ENCODE assay signal across 10 cellular contexts in the genomic region with DNA sequence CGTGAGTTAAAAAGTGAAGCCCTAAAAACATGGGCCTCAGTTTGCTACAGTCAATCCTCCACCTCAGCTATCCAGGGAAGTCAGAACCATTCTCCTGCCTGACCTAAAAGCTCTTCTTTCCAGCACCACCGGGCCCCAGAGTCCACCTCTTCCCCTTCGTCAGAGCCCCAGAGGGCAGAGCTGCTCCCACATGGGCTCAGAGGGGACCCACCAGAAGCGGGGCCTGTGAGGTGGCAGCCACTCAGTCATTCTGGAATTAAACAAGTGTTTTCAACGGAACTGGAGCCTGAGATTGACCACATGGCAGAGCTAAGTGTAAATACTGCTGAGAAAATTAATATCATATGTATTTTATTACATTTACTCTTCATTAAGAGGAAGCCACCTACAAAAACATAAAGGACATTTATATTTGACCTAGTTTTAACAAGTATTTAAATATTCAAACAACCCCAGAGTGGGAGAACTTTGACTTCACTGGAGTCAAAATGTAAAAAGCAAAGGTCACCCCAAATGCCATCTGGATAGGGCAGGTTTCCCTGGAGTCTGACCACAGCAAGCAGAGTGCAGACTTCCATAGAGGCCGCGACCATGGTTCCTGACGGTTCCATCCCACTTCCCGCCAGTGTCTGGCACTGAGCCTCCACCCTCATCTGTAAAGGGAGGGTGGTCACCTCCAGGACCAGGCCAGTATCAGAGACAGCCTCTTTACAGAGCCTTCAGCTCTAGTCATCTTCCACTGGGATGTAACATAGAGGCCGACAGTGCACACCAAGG. TPM values are rescaled to one million over a fixed set of nuclear protein-coding genes. Genes with fewer than 3 reads are reported as not detected.
DNase-seq lines count a peak whose midpoint lies in the region; ATAC-seq and TF ChIP-seq lines count a peak whose summit lies in the region.
"Had no signal": no experiment of that assay in that cellular context is flagged by ENCODE, and none has a peak within 500 bp of the region (broad histone marks: within the 10 kb centered on the region; RNA-seq: fewer than 3 reads in every experiment).

No MANE protein-coding gene starts in this region.

- 71% methylated on average over 10 of the region's 10 CpGs for WGBS in mammary epithelial cell (ENCODE audit: low coverage, missing lambda C conversion rate)

- CTCF ChIA-PET in mammary epithelial cell (lab: Charles Lee; ENCODE audit: low non-redundant PET): no interaction called here

- peak; percentile 24 for DNase-seq in COLO668 (lab: John Stamatoyannopoulos, UW; ENCODE audit: unreplicated experiment)
- no peak for DNase-seq in Karpas-422
- no peak for DNase-seq in mammary epithelial cell
- no peak for DNase-seq in nephron progenitor cell
- DNase-seq in occipital lobe (lab: John Stamatoyannopoulos, UW): no peak
- no peak for DNase-seq in NCI-H226
- DNase-seq: cerebellar nuclear complex, NCI-H1930, SIG-M5 had no signal

- H3K9ac ChIP-seq in Karpas-422 (ENCODE audit: low read length) (peak overlapping the region; percentile 43), mammary epithelial cell (ENCODE audit: insufficient read depth, low read length) (no peak overlapping the region)

- no peak for ATAC-seq in GM18511 (IDR thresholded peaks at IDR 0.05; ENCODE audit: unreplicated experiment)

- peak overlapping the region; percentile 79 for H3K4me3 Mint-ChIP-seq in nephron progenitor cell

- H3K27ac ChIP-seq in Karpas-422 (ENCODE audit: low read length) (no peak overlapping the region), mammary epithelial cell (ENCODE audit: insufficient read depth, low read depth, low read length) (no peak overlapping the region)

- intact Hi-C loops in mammary epithelial cell (cut with micrococcal nuclease): loop anchor here (5.0 kb wide), 1 partner anchor 56 kb away; a partner anchor contains a TSS

- BruUV-seq in mammary epithelial cell (replicated peaks; lab: Mats Ljungman, UMichigan): TSS peak; percentile 21

- H2AFZ ChIP-seq in Karpas-422 (ENCODE audit: low read length) (no peak overlapping the region), mammary epithelial cell (ENCODE audit: low read depth, low read length) (no peak overlapping the region)

- no peaks in the 10 kb centered on the region for H3K36me3 ChIP-seq in Karpas-422 (ENCODE audit: insufficient read depth, low read length)
- no peaks in the 10 kb centered on the region for H3K36me3 ChIP-seq in mammary epithelial cell (ENCODE audit: insufficient read depth, low read length)

- no peak overlapping the region for H3K4me3 ChIP-seq in Karpas-422 (ENCODE audit: low read length)
- H3K4me3 ChIP-seq in mammary epithelial cell (replicated peaks in 1 of 3; ENCODE audit: insufficient read depth in 1 of 3, low read depth in 2 of 3, low read length in 3 of 3): no peak overlapping the region

- H3K27me3 Mint-ChIP-seq in nephron progenitor cell (ENCODE audit: low read depth, poor library complexity): peaks cover 3% of the 10 kb centered on the region

- H3K4me1 Mint-ChIP-seq in nephron progenitor cell: peaks cover 10% of the 10 kb centered on the region

- no peaks in the 10 kb centered on the region for H3K27me3 ChIP-seq in Karpas-422 (ENCODE audit: low read length)
- H3K27me3 ChIP-seq in mammary epithelial cell (ENCODE audit: insufficient read depth, low read length): no peaks in the 10 kb centered on the region

- H3K9me3 Mint-ChIP-seq in nephron progenitor cell: peaks cover 22% of the 10 kb centered on the region

- dilution Hi-C loops in mammary epithelial cell (cut with HindIII; ENCODE audit: low sequenced_read_pairs): no loop called here

- TF ChIP-seq CTCF in mammary epithelial cell (conservative IDR thresholded peaks at IDR 0.05 in 1 of 2, IDR thresholded peaks at IDR 0.05 in 1 of 2; ENCODE audit: extremely low read depth in 1 of 2, insufficient read depth in 1 of 2, low read depth in 1 of 2, low read length in 2 of 2) (no peak), nephron progenitor cell (IDR thresholded peaks at IDR 0.05) (no peak)

- peaks cover 63% of the 10 kb centered on the region for H3K79me2 ChIP-seq in Karpas-422 (ENCODE audit: low read length)
- H3K79me2 ChIP-seq in mammary epithelial cell (ENCODE audit: insufficient read depth, low read length): peaks cover 62% of the 10 kb centered on the region

- peaks cover 25% of the 10 kb centered on the region for H3K4me1 ChIP-seq in Karpas-422 (ENCODE audit: low read length)
- H3K4me1 ChIP-seq in mammary epithelial cell (ENCODE audit: insufficient read depth, low read length): peaks cover 5% of the 10 kb centered on the region

- H3K27ac Mint-ChIP-seq in nephron progenitor cell: no peak overlapping the region

- in situ Hi-C loops in mammary epithelial cell (cut with MboI; ENCODE audit: low sequenced_read_pairs in 2 of 2): no loop called here

- H3K9me3 ChIP-seq in Karpas-422 (ENCODE audit: low read length) (no peaks in the 10 kb centered on the region), mammary epithelial cell (replicated peaks; ENCODE audit: insufficient read depth, low read length) (peaks cover 9% of the 10 kb centered on the region)

- no peaks in the 10 kb centered on the region for H3K9me2 ChIP-seq in Karpas-422 (replicated peaks; ENCODE audit: insufficient read depth, low read length)

- peak overlapping the region; percentile 20 for H3K4me2 ChIP-seq in Karpas-422 (ENCODE audit: low read depth, low read length, poor library complexity, severe bottlenecking)
- H3K4me2 ChIP-seq in mammary epithelial cell (ENCODE audit: insufficient read depth, low read depth, low read length): no peak overlapping the region

- H3K36me3 Mint-ChIP-seq in nephron progenitor cell (ENCODE audit: low read depth): peaks cover 24% of the 10 kb centered on the region

- peaks cover 33% of the 10 kb centered on the region for H4K20me1 ChIP-seq in Karpas-422 (ENCODE audit: insufficient read depth, low read depth, low read length)
- H4K20me1 ChIP-seq in mammary epithelial cell (ENCODE audit: insufficient read depth, low read length): no peaks in the 10 kb centered on the region

RNA-seq across cellular contexts. Expression of a gene that starts 1.8 kb away (rescaled TPM):
- 70.3 and 80.3 TPM in 2 replicates for total RNA-seq in Karpas-422 (2014; rRNA removed; shearing (Covaris generic); ENCODE audit: low replicate concordance)
- total RNA-seq in mammary epithelial cell (10 to 100 TPM; 58.1 to 58.8 TPM), occipital lobe (46.3 TPM)
- 89.6 TPM for polyA plus RNA-seq in mammary epithelial cell
- 52.9 TPM for polyA minus RNA-seq in mammary epithelial cell

RNA-seq across cellular contexts. Expression of a gene that starts 14.4 kb away (rescaled TPM):
- 126 and 148 TPM in 2 replicates for total RNA-seq in Karpas-422 (2014; rRNA removed; shearing (Covaris generic); ENCODE audit: low replicate concordance)
- total RNA-seq in mammary epithelial cell: 10 to 100 TPM; 85.7 to 93.1 TPM
- 82.0 TPM for polyA plus RNA-seq in mammary epithelial cell
- 82.4 TPM for polyA minus RNA-seq in mammary epithelial cell
- total RNA-seq in occipital lobe: 61.8 TPM

RNA-seq across cellular contexts. Expression of a gene that starts 57.5 kb away (rescaled TPM):
- total RNA-seq in Karpas-422 (2014; rRNA removed; shearing (Covaris generic); ENCODE audit: low replicate concordance): 37.8 and 44.7 TPM in 2 replicates
- 100 to 1,000 TPM; 131 to 269 TPM for total RNA-seq in mammary epithelial cell
- 146 TPM for polyA plus RNA-seq in mammary epithelial cell
- polyA minus RNA-seq in mammary epithelial cell: 174 TPM
- 82.4 TPM for total RNA-seq in occipital lobe
